Comparison of ENCODE assay signal across 26 cellular contexts in the genomic region with DNA sequence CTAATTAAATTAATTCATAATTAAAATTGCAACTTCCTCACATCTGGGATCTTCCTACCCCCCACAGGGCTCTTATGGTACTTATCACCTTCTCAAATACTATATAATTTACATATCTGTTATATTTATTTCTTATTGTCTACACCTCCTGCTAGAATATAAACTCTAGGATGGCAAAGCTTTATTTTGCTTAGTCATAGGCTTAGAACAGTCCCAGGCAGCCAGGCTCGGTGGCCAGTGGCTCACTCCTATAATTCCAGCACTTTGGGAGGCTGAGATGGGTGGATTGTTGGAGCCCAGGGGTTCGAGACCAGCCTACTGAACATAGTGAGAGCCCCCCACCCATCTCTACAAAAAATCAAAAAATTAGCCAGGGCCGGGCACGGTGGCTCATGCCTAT. TPM values are rescaled to one million over a fixed set of nuclear protein-coding genes. Genes with fewer than 3 reads are reported as not detected.
DNase-seq lines count a peak whose midpoint lies in the region; ATAC-seq, FAIRE-seq and TF ChIP-seq lines count a peak whose summit lies in the region.
"Had no signal": no experiment of that assay in that cellular context is flagged by ENCODE, and none has a peak within 500 bp of the region (broad histone marks: within the 10 kb centered on the region; RNA-seq: fewer than 3 reads in every experiment).

No MANE protein-coding gene starts in this region.

- BruUV-seq in K562 (replicated peaks; lab: Mats Ljungman, UMichigan) = no TSS peak

- H3K9me1 ChIP-seq in K562 (ENCODE audit: control insufficient read depth, insufficient read depth, low read length) = no peaks in the 10 kb centered on the region

- CTCF ChIA-PET in CD8-positive, alpha-beta memory T cell (lab: Charles Lee) = interaction anchor here (0.9 to 1.2 kb wide), 2 partner anchors 95 to 101 kb away, joined by 3 read pairs; no protein-coding TSS in a partner anchor
- CTCF ChIA-PET in K562 (lab: Yijun Ruan, JAX; ENCODE audit: low intra/inter-chr PET ratio) = no interaction called here

- no peak overlapping the region for H3K4me3 Mint-ChIP-seq in CD8-positive, alpha-beta memory T cell
- H3K4me3 Mint-ChIP-seq: B cell; CD4-positive, alpha-beta T cell; CD8-positive, alpha-beta T cell had no signal

- no peaks in the 10 kb centered on the region for H3K4me1 ChIP-seq in CD8-positive, alpha-beta memory T cell (ENCODE audit: insufficient read depth, low read length)
- peaks cover 20 to 28% of the 10 kb centered on the region in 2 experiments; a peak in 4 of 5 replicates for H3K4me1 ChIP-seq in K562 (replicated peaks in 1 of 2; ENCODE audit: control insufficient read depth in 2 of 2, insufficient read depth in 2 of 2, low read length in 2 of 2)
- H3K4me1 ChIP-seq in spleen = no peaks in the 10 kb centered on the region
- H3K4me1 ChIP-seq in GM23248 (ENCODE audit: insufficient read depth) = no peaks in the 10 kb centered on the region
- H3K4me1 ChIP-seq: A549 had no signal

- peaks cover 0 to 5% (median 1%) of the 10 kb centered on the region in 3 donors for H3K36me3 Mint-ChIP-seq in CD8-positive, alpha-beta memory T cell
- H3K36me3 Mint-ChIP-seq: CD8-positive, alpha-beta T cell had no signal

- intact Hi-C loops in K562 (cut with micrococcal nuclease) (loop anchor here (10.0 kb wide), 1 partner anchor 235 kb away; the partner anchor contains the start of gene MFN2), spleen (cut with DNase I; ENCODE audit: low total_unique reads) (no loop called here)

- no peaks in the 10 kb centered on the region for H3K9me3 Mint-ChIP-seq in CD8-positive, alpha-beta memory T cell
- H3K9me3 Mint-ChIP-seq: CD4-positive, alpha-beta T cell; CD8-positive, alpha-beta T cell had no signal

- no peak for TF ChIP-seq RAD21 in K562 (CRISPR knock-in tag; conservative IDR thresholded peaks at IDR 0.05 in 1 of 2, IDR thresholded peaks at IDR 0.05 in 1 of 2)

- no peak for TF ChIP-seq POLR2A in K562 (conservative IDR thresholded peaks at IDR 0.05)
- TF ChIP-seq POLR2A in spleen (IDR thresholded peaks at IDR 0.05) = no peak

- TF ChIP-seq CTCF in K562 (IDR thresholded peaks at IDR 0.05 in 2 of 3, conservative IDR thresholded peaks at IDR 0.05 in 1 of 3; ENCODE audit: insufficient read depth in 2 of 3, low read depth in 1 of 3, low read length in 3 of 3) = no peak
- TF ChIP-seq CTCF in spleen (IDR thresholded peaks at IDR 0.05 in 8 of 11, conservative IDR thresholded peaks at IDR 0.05 in 3 of 11) = no peak

- H3K27ac ChIP-seq in CD8-positive, alpha-beta memory T cell (ENCODE audit: low read depth, low read length) = peak overlapping the region; percentile 59
- H3K27ac ChIP-seq in K562 (ENCODE audit: extremely low read depth, low read depth, low read length) = no peak overlapping the region; the same call in 2 of the 3 replicates
- no peak overlapping the region for H3K27ac ChIP-seq in spleen
- H3K27ac ChIP-seq in GM23248 = no peak overlapping the region
- H3K27ac ChIP-seq: 22Rv1; A549; BLaER1 treated with 17β-estradiol and CSF1 and Interleukin-3, amounts not matched to agents 10 nM and 100 nM; C4-2B had no signal

- no peaks in the 10 kb centered on the region for H3K9me2 ChIP-seq in GM23248 (ENCODE audit: insufficient read depth)

- H3K4me2 ChIP-seq in K562 (ENCODE audit: insufficient read depth, low read length) = no peak overlapping the region; the same call in 1 of the 2 replicates
- H3K4me2 ChIP-seq in GM23248 (ENCODE audit: unreplicated experiment) = no peak overlapping the region
- H3K4me2 ChIP-seq: A549; BLaER1 treated with 17β-estradiol and CSF1 and Interleukin-3, amounts not matched to agents 10 nM and 100 nM had no signal

- 74% methylated on average over 4 of the region's 4 CpGs for WGBS in K562 (ENCODE audit: insufficient coverage, low coverage, missing lambda C conversion rate)
- WGBS in spleen, 5 donors = 82 to 94% (median 90%) methylated on average over 4 of the region's 4 CpGs
- WGBS in GM23248 (ENCODE audit: low coverage in 1 of 2, low lambda C conversion rate in 2 of 2, missing lambda C conversion rate in 2 of 2), 2 experiments = 55 to 70% methylated on average over 3 to 4 of the region's 4 CpGs

- H3K79me2 ChIP-seq in K562 (ENCODE audit: control insufficient read depth, insufficient read depth, low read length) (no peaks in the 10 kb centered on the region), GM23248 (ENCODE audit: insufficient read depth) (no peaks in the 10 kb centered on the region)

- peaks cover 2 to 8% of the 10 kb centered on the region in 2 donors for H3K27me3 Mint-ChIP-seq in CD8-positive, alpha-beta memory T cell
- H3K27me3 Mint-ChIP-seq: CD4-positive, alpha-beta T cell had no signal

- H3K4me3 ChIP-seq in CD8-positive, alpha-beta memory T cell (ENCODE audit: low read length) = no peak overlapping the region
- H3K4me3 ChIP-seq in K562 (no peak overlapping the region), spleen (no peak overlapping the region), GM23248 (no peak overlapping the region)
- H3K4me3 ChIP-seq: A549; BLaER1 treated with 17β-estradiol and CSF1 and Interleukin-3, amounts not matched to agents 10 nM and 100 nM; GM12878 had no signal

- H3K36me3 ChIP-seq in CD8-positive, alpha-beta memory T cell (ENCODE audit: insufficient read depth, low read length) = no peaks in the 10 kb centered on the region
- H3K36me3 ChIP-seq in K562 (ENCODE audit: control insufficient read depth, insufficient read depth, low read length) = no peaks in the 10 kb centered on the region
- no peaks in the 10 kb centered on the region for H3K36me3 ChIP-seq in spleen
- no peaks in the 10 kb centered on the region for H3K36me3 ChIP-seq in GM23248 (ENCODE audit: low read depth)

- no peak for FAIRE-seq in K562 (lab: Jason Lieb, UNC)
- FAIRE-seq: A549, GM12878, GM12892, GM18507 had no signal

- no peaks in the 10 kb centered on the region for H3K9me3 ChIP-seq in CD8-positive, alpha-beta memory T cell (ENCODE audit: low read length)
- peaks cover 37% of the 10 kb centered on the region for H3K9me3 ChIP-seq in K562 (replicated peaks; ENCODE audit: control insufficient read depth, insufficient read depth, low read depth, low read length)
- H3K9me3 ChIP-seq in spleen = peaks cover 0 to 28% (median 11%) of the 10 kb centered on the region in 8 donors
- H3K9me3 ChIP-seq in GM23248 (ENCODE audit: low read depth) = no peaks in the 10 kb centered on the region

- ATAC-seq in K562 = no peak
- ATAC-seq in HG03442 (IDR thresholded peaks at IDR 0.05; ENCODE audit: unreplicated experiment) = no peak
- ATAC-seq: A549; CD8-positive, alpha-beta T cell; GM12878 had no signal

- in situ Hi-C loops in K562 (cut with MboI) = no loop called here
- in situ Hi-C loops in GM23248 (cut with MboI) = no loop called here

- no peak for TF ChIP-seq EP300 in K562 (IDR thresholded peaks at IDR 0.05; ENCODE audit: low read length)

- H4K20me1 ChIP-seq in K562 (replicated peaks; ENCODE audit: control insufficient read depth, insufficient read depth, low read length) = no peaks in the 10 kb centered on the region
- H4K20me1 ChIP-seq in GM23248 (ENCODE audit: insufficient read depth) = no peaks in the 10 kb centered on the region
- H4K20me1 ChIP-seq: BLaER1 treated with 17β-estradiol and CSF1 and Interleukin-3, amounts not matched to agents 10 nM and 100 nM had no signal

- no peak for DNase-seq in CD8-positive, alpha-beta memory T cell
- DNase-seq in K562 (ENCODE audit: extremely low read depth in 1 of 4, low spot score in 3 of 4) (no peak), spleen (peak; percentile 9), GM23248 (no peak)
- DNase-seq: AML-193; CD4-positive, alpha-beta T cell; CD8-positive, alpha-beta T cell; COR-L47; DMS 273 treated with DMSO at 0.1 percent for 48 hours; DMS153; DMS53; DMS79; DND-41; EL; GDM1 had no signal

- no peak overlapping the region for H3K27ac Mint-ChIP-seq in CD8-positive, alpha-beta memory T cell
- H3K27ac Mint-ChIP-seq: B cell; CD4-positive, alpha-beta T cell; CD8-positive, alpha-beta T cell had no signal

- H2AFZ ChIP-seq in K562 (ENCODE audit: low read depth, low read length) (0 out of 2 replicates have a peak overlapping the region, but pooled peaks have one; percentile 21), GM23248 (no peak overlapping the region)

- H3F3A ChIP-seq in GM23248 (ENCODE audit: insufficient read depth) = no peaks in the 10 kb centered on the region

- H3K9ac ChIP-seq in K562 (ENCODE audit: insufficient read depth in 1 of 2, low read depth in 2 of 2, low read length in 2 of 2) = no peak overlapping the region
- no peak overlapping the region for H3K9ac ChIP-seq in GM23248
- H3K9ac ChIP-seq: BLaER1 treated with 17β-estradiol and CSF1 and Interleukin-3, amounts not matched to agents 10 nM and 100 nM had no signal

- peaks cover 0 to 4% (median 0%) of the 10 kb centered on the region in 3 donors for H3K4me1 Mint-ChIP-seq in CD8-positive, alpha-beta memory T cell
- H3K4me1 Mint-ChIP-seq: B cell had no signal

- H3K27me3 ChIP-seq in CD8-positive, alpha-beta memory T cell (ENCODE audit: insufficient read depth, low read length, poor library complexity, severe bottlenecking) = no peaks in the 10 kb centered on the region
- H3K27me3 ChIP-seq in K562 (ENCODE audit: control insufficient read depth in 2 of 2, insufficient read depth in 2 of 2, low read length in 2 of 2) = no peaks in the 10 kb centered on the region
- no peaks in the 10 kb centered on the region for H3K27me3 ChIP-seq in spleen (replicated peaks in 1 of 7)
- no peaks in the 10 kb centered on the region; the same call in none of the 2 replicates for H3K27me3 ChIP-seq in GM23248 (replicated peaks; ENCODE audit: insufficient read depth)
- H3K27me3 ChIP-seq: BLaER1 treated with 17β-estradiol and CSF1 and Interleukin-3, amounts not matched to agents 10 nM and 100 nM had no signal

- POLR2A ChIA-PET in CD8-positive, alpha-beta memory T cell (lab: Charles Lee) = interaction anchor here (1.0 kb wide), 1 partner anchor 9 kb away, joined by 3 read pairs; no protein-coding TSS in a partner anchor
- POLR2A ChIA-PET in K562 (lab: Yijun Ruan, JAX) = interaction anchor here (0.6 to 2.4 kb wide), 6 partner anchors 17 to 311 kb away, joined by 3 to 14 read pairs (median 8); no protein-coding TSS in a partner anchor

RNA-seq across cellular contexts. Expression of gene VPS13D, which starts 10.0 kb away (rescaled TPM):
- total RNA-seq in CD8-positive, alpha-beta memory T cell = 10 to 100 TPM; 24.1 to 28.5 TPM
- polyA plus RNA-seq in CD8-positive, alpha-beta memory T cell = 9.7 TPM
- total RNA-seq in K562 (2011; cell fraction: chromatin; rRNA removed; ENCODE audit: low replicate concordance) = 242 and 510 TPM in 2 replicates
- 134 and 184 TPM in 2 replicates for total RNA-seq in K562 (2011; cell fraction: nucleolus; rRNA removed)
- total RNA-seq in K562 (2011; cell fraction: nucleoplasm; rRNA removed) = 201 and 203 TPM in 2 replicates
- 31.7 and 34.0 TPM in 2 replicates for total RNA-seq in K562 (2014; rRNA removed)
- total RNA-seq in K562 (2014; rRNA removed; fragmentation: Illumina TruSeq; extraction: Trizol) = 46.5 and 48.1 TPM in 2 replicates
- 36.6 and 38.5 TPM in 2 replicates for total RNA-seq in K562 (2015; rRNA removed; fragmentation: Illumina TruSeq; extraction: Trizol)
- 47.2 and 50.0 TPM in 2 replicates for total RNA-seq in K562 (2021)
- 50.3 and 51.5 TPM in 2 replicates for polyA plus RNA-seq in K562 (2011; rRNA removed)
- polyA plus RNA-seq in K562 (2011; cell fraction: cytosol; rRNA removed) = 24.7 and 32.9 TPM in 2 replicates
- polyA plus RNA-seq in K562 (2011; cell fraction: nucleus; rRNA removed) = 80.4 and 87.5 TPM in 2 replicates
- polyA plus RNA-seq in K562 (2012) = 21.3 and 30.8 TPM in 2 replicates
- 41.3 and 46.6 TPM in 2 replicates for polyA plus RNA-seq in K562 (2014; fragmentation: Illumina TruSeq; extraction: Trizol)
- 10 to 100 TPM in 1 of 2 experiments, 1 to 10 TPM in 1; 6.1 to 13.9 TPM for polyA plus RNA-seq in K562 (2014; fragmentation: Nextera tagmentation; extraction: Ambion mirVana)
- polyA plus RNA-seq in K562 (2014; rRNA removed) = 37.2 and 41.3 TPM in 2 replicates
- polyA minus RNA-seq in K562 (2011; rRNA and poly(A)+ RNA removed) = 105 and 124 TPM in 2 replicates
- polyA minus RNA-seq in K562 (2011; cell fraction: cytosol; rRNA and poly(A)+ RNA removed) = 40.4 and 42.1 TPM in 2 replicates
- 107 and 189 TPM in 2 replicates for polyA minus RNA-seq in K562 (2011; cell fraction: nucleus; rRNA and poly(A)+ RNA removed)
- 100 to 1,000 TPM in 1 of 7 donors, 10 to 100 TPM in 6; 70.3 to 108 (median 93.7) TPM for total RNA-seq in spleen
- polyA plus RNA-seq in spleen = 10 to 100 TPM; 10.1 to 15.3 (median 10.5) TPM
- total RNA-seq in GM23248 (2014; rRNA removed; shearing (Covaris generic)) = 16.4 and 18.7 TPM in 2 replicates
- 5.6 and 6.8 TPM in 2 replicates for polyA plus RNA-seq in GM23248 (2016; fragmentation: Nextera tagmentation; extraction: Ambion mirVana)

RNA-seq across cellular contexts. Expression of gene TNFRSF1B, which starts 53.0 kb away (rescaled TPM):
- 100 to 1,000 TPM; 169 to 174 TPM for total RNA-seq in CD8-positive, alpha-beta memory T cell
- 164 TPM for polyA plus RNA-seq in CD8-positive, alpha-beta memory T cell
- 26.1 and 74.5 TPM in 2 replicates for total RNA-seq in K562 (2011; cell fraction: chromatin; rRNA removed; ENCODE audit: low replicate concordance)
- total RNA-seq in K562 (2011; cell fraction: nucleolus; rRNA removed) = 83.4 and 97.6 TPM in 2 replicates
- total RNA-seq in K562 (2011; cell fraction: nucleoplasm; rRNA removed) = 68.4 and 69.2 TPM in 2 replicates
- total RNA-seq in K562 (2014; rRNA removed) (40.8 and 54.1 TPM in 2 replicates), K562 (2014; rRNA removed; fragmentation: Illumina TruSeq; extraction: Trizol) (17.5 and 22.7 TPM in 2 replicates), K562 (2015; rRNA removed; fragmentation: Illumina TruSeq; extraction: Trizol) (21.7 and 23.1 TPM in 2 replicates), K562 (2021) (91.3 and 91.6 TPM in 2 replicates), spleen (100 to 1,000 TPM; 142 to 233 (median 183) TPM)
- polyA plus RNA-seq in K562 (2011; rRNA removed) (36.0 and 48.1 TPM in 2 replicates), K562 (2014; fragmentation: Illumina TruSeq; extraction: Trizol) (40.9 and 48.0 TPM in 2 replicates), K562 (2014; fragmentation: Nextera tagmentation; extraction: Ambion mirVana) (1 to 10 TPM; 8.8 to 9.0 TPM), K562 (2014; rRNA removed) (43.7 and 47.2 TPM in 2 replicates), spleen (10 to 100 TPM; 28.5 to 63.2 (median 36.8) TPM), GM23248 (2016; fragmentation: Nextera tagmentation; extraction: Ambion mirVana) (1.1 and 1.3 TPM in 2 replicates)
- 54.9 and 115 TPM in 2 replicates for polyA plus RNA-seq in K562 (2011; cell fraction: cytosol; rRNA removed)
- polyA plus RNA-seq in K562 (2011; cell fraction: nucleus; rRNA removed) = 12.4 and 19.5 TPM in 2 replicates
- 37.7 and 41.4 TPM in 2 replicates for polyA plus RNA-seq in K562 (2012)
- polyA minus RNA-seq in K562 (2011; rRNA and poly(A)+ RNA removed) = 19.0 and 26.6 TPM in 2 replicates
- polyA minus RNA-seq in K562 (2011; cell fraction: cytosol; rRNA and poly(A)+ RNA removed) = 46.3 and 70.4 TPM in 2 replicates
- polyA minus RNA-seq in K562 (2011; cell fraction: nucleus; rRNA and poly(A)+ RNA removed) = 13.3 and 24.2 TPM in 2 replicates
- total RNA-seq in GM23248 (2014; rRNA removed; shearing (Covaris generic)) = 0.25 and 2.9 TPM in 2 replicates
- total RNA-seq: A172, G401 had no signal
